In the genomic region with DNA sequence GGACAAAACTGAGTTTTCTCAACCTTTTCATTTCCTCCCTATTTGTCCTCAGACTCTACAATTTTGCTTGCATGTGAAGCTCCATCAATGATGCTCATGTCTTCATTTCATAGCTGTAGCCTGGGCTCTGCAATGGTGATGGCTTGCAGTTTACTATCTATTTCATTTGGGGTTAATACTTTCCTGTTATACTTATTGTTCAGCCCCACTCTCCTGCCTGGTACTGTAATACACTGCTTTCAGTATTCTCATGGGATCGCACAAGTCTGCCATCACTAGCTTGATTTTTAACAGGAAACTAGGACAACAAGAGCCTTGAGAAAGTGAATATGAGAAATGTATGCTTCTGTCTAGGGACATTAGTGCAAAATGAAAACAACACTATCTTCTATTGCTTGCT, we compare ENCODE assay signal across 1 cellular context.
TF ChIP-seq lines count a peak whose summit lies in the region.

No MANE protein-coding gene starts in this region.

TF ChIP-seq in GM12878, 131 proteins besides CTCF, POLR2A, EP300 and RAD21 (continued from another document):
- TF ChIP-seq, protein P1, sequence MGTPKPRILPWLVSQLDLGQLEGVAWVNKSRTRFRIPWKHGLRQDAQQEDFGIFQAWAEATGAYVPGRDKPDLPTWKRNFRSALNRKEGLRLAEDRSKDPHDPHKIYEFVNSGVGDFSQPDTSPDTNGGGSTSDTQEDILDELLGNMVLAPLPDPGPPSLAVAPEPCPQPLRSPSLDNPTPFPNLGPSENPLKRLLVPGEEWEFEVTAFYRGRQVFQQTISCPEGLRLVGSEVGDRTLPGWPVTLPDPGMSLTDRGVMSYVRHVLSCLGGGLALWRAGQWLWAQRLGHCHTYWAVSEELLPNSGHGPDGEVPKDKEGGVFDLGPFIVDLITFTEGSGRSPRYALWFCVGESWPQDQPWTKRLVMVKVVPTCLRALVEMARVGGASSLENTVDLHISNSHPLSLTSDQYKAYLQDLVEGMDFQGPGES (IDR thresholded peaks at IDR 0.05), result no peak
TF ChIP-seq in GM12878: peak in this region for 2.
